8 cellular contexts compared by ENCODE assay signal in genomic region chr11:2940166-2940929, GRCh38. TPM values are rescaled to one million over a fixed set of nuclear protein-coding genes. Genes with fewer than 3 reads are reported as not detected.
DNase-seq lines count a peak whose midpoint lies in the region; ATAC-seq and TF ChIP-seq lines count a peak whose summit lies in the region.

No MANE protein-coding gene starts in this region.

- no peak overlapping the region for H2AFZ ChIP-seq in mammary epithelial cell (ENCODE audit: low read depth, low read length)

- dilution Hi-C loops in mammary epithelial cell (cut with HindIII; ENCODE audit: low sequenced_read_pairs), result loop anchor here (5.0 kb wide), 2 partner anchors 48 to 62 kb away; no protein-coding TSS in a partner anchor

- peaks cover 8 to 20% of the 10 kb centered on the region in 2 donors for H3K36me3 Mint-ChIP-seq in CD4-positive, alpha-beta memory T cell

- no TSS peak for BruUV-seq in mammary epithelial cell (replicated peaks; lab: Mats Ljungman, UMichigan)

- no peak overlapping the region for H3K27ac ChIP-seq in CD4-positive, alpha-beta memory T cell (ENCODE audit: low read depth, low read length)
- H3K27ac ChIP-seq in mammary epithelial cell (ENCODE audit: insufficient read depth, low read depth, low read length), result peak overlapping the region; percentile 78

- peaks cover 3% of the 10 kb centered on the region for H3K79me2 ChIP-seq in mammary epithelial cell (ENCODE audit: insufficient read depth, low read length)

- H3K4me3 ChIP-seq in CD4-positive, alpha-beta memory T cell (ENCODE audit: low read length in 2 of 2), result no peak overlapping the region
- no peak overlapping the region for H3K4me3 ChIP-seq in mammary epithelial cell (replicated peaks in 1 of 3; ENCODE audit: insufficient read depth in 1 of 3, low read depth in 2 of 3, low read length in 3 of 3)
- H3K4me3 ChIP-seq in mucosa of descending colon, result no peak overlapping the region

- peak in 4 of 5 donors; percentile 42 to 61 (median 48) for DNase-seq in CD4-positive, alpha-beta memory T cell
- DNase-seq in LoVo (ENCODE audit: low spot score), result peak; percentile 76
- DNase-seq in mammary epithelial cell, result peak; percentile 57
- DNase-seq in mucosa of descending colon, result peak; percentile 69 to 86 (median 83)
- DNase-seq in NCI-H524 treated with DMSO at 0.1 percent for 48 hours (lab: John Stamatoyannopoulos, UW), result no peak
- no peak for DNase-seq in C1 segment of cervical spinal cord (lab: John Stamatoyannopoulos, UW)
- DNase-seq in G401 (ENCODE audit: low spot score), result no peak
- DNase-seq in COR-L47 (lab: John Stamatoyannopoulos, UW), result no peak

- peaks cover 10% of the 10 kb centered on the region for H3K36me3 ChIP-seq in CD4-positive, alpha-beta memory T cell (ENCODE audit: insufficient read depth, low read length)
- peaks cover 5% of the 10 kb centered on the region for H3K36me3 ChIP-seq in mammary epithelial cell (ENCODE audit: insufficient read depth, low read length)
- no peaks in the 10 kb centered on the region for H3K36me3 ChIP-seq in mucosa of descending colon (ENCODE audit: low read depth)

- H4K20me1 ChIP-seq in mammary epithelial cell (ENCODE audit: insufficient read depth, low read length), result no peaks in the 10 kb centered on the region

- 57% methylated on average over 7 of the region's 15 CpGs for whole genome bisulfite sequencing in mammary epithelial cell (ENCODE audit: low coverage, missing lambda C conversion rate)

- H3K27ac Mint-ChIP-seq in CD4-positive, alpha-beta memory T cell, result peak overlapping the region in 6 of 7 donors; percentile 41 to 97 (median 84)

- intact Hi-C loops in CD4-positive, alpha-beta memory T cell (cut with micrococcal nuclease), result no loop called here
- intact Hi-C loops in mammary epithelial cell (cut with micrococcal nuclease) (no loop called here), mucosa of descending colon (cut with DNase I, micrococcal nuclease) (no loop called here)

- peak; percentile 84 for ATAC-seq in mucosa of descending colon

- H3K9ac ChIP-seq in mammary epithelial cell (ENCODE audit: insufficient read depth, low read length), result peak overlapping the region; percentile 2

- no peaks in the 10 kb centered on the region for H3K27me3 Mint-ChIP-seq in CD4-positive, alpha-beta memory T cell

- peak overlapping the region; percentile 8 for H3K4me2 ChIP-seq in mammary epithelial cell (ENCODE audit: insufficient read depth, low read depth, low read length)

- peaks cover 0 to 6% of the 10 kb centered on the region in 2 donors for H3K9me3 ChIP-seq in CD4-positive, alpha-beta memory T cell (ENCODE audit: control insufficient read depth in 1 of 2, low read length in 2 of 2)
- H3K9me3 ChIP-seq in mammary epithelial cell (replicated peaks; ENCODE audit: insufficient read depth, low read length), result peaks cover 15% of the 10 kb centered on the region
- peaks cover 9% of the 10 kb centered on the region for H3K9me3 ChIP-seq in mucosa of descending colon

- TF ChIP-seq CTCF in mammary epithelial cell (conservative IDR thresholded peaks at IDR 0.05 in 1 of 2, IDR thresholded peaks at IDR 0.05 in 1 of 2; ENCODE audit: extremely low read depth in 1 of 2, insufficient read depth in 1 of 2, low read depth in 1 of 2, low read length in 2 of 2) (no peak), mucosa of descending colon (IDR thresholded peaks at IDR 0.05) (no peak)

- peaks cover 9 to 57% (median 25%) of the 10 kb centered on the region in 4 donors for H3K4me1 Mint-ChIP-seq in CD4-positive, alpha-beta memory T cell

- in situ Hi-C loops in mammary epithelial cell (cut with MboI; ENCODE audit: low sequenced_read_pairs in 2 of 2) (no loop called here), G401 (cut with HindIII; ENCODE audit: low sequenced_read_pairs) (no loop called here)

- no peaks in the 10 kb centered on the region for H3K27me3 ChIP-seq in CD4-positive, alpha-beta memory T cell (ENCODE audit: insufficient read depth, low read length)
- no peaks in the 10 kb centered on the region for H3K27me3 ChIP-seq in mammary epithelial cell (ENCODE audit: insufficient read depth, low read length)

- POLR2A ChIA-PET in CD4-positive, alpha-beta memory T cell (lab: Charles Lee; ENCODE audit: partially characterized antibody), result interaction anchor here (1.1 to 1.8 kb wide), 3 partner anchors 11 to 49 kb away, joined by 3 to 9 read pairs (median 6); partner anchors contain the start of gene PHLDA2

- peak overlapping the region in 1 of 8 donors; percentile 20 for H3K4me3 Mint-ChIP-seq in CD4-positive, alpha-beta memory T cell

- H3K4me1 ChIP-seq in CD4-positive, alpha-beta memory T cell (ENCODE audit: insufficient read depth, low read length), result peaks cover 19% of the 10 kb centered on the region
- H3K4me1 ChIP-seq in mammary epithelial cell (ENCODE audit: insufficient read depth, low read length) (peaks cover 27% of the 10 kb centered on the region), mucosa of descending colon (ENCODE audit: low read depth) (peaks cover 39% of the 10 kb centered on the region)

- H3K9me3 Mint-ChIP-seq in CD4-positive, alpha-beta memory T cell, result peaks cover 5 to 30% (median 24%) of the 10 kb centered on the region in 8 donors

- CTCF ChIA-PET in CD4-positive, alpha-beta memory T cell (lab: Charles Lee; ENCODE audit: partially characterized antibody), result interaction anchor here (3.2 kb wide), 1 partner anchor 11 kb away, joined by 9 read pairs; the partner anchor contains the start of gene PHLDA2
- CTCF ChIA-PET in mammary epithelial cell (lab: Charles Lee; ENCODE audit: low non-redundant PET), result no interaction called here

RNA-seq across cellular contexts. Expression of gene PHLDA2, which starts 11.1 kb away (rescaled TPM):
- 1 to 10 TPM; 1.1 TPM for total RNA-seq in CD4-positive, alpha-beta memory T cell
- 1 to 10 TPM in 1 of 2 donors, under 1 TPM in 1; 0.58 to 1.9 TPM for polyA plus RNA-seq in CD4-positive, alpha-beta memory T cell
- 100 to 1,000 TPM in 1 of 2 donors, 1 to 10 TPM in 1; 9.5 to 164 TPM for total RNA-seq in mammary epithelial cell
- 81.0 TPM for polyA plus RNA-seq in mammary epithelial cell
- polyA minus RNA-seq in mammary epithelial cell, result 23.0 TPM
- total RNA-seq in mucosa of descending colon, result 10 to 100 TPM in 2 of 3 donors, 1 to 10 TPM in 1; 8.9 to 25.6 (median 23.9) TPM
- total RNA-seq in G401 (2014; rRNA removed; shearing (Covaris generic)), result 2.2 and 3.1 TPM in 2 replicates

RNA-seq across cellular contexts. Expression of gene NAP1L4, which starts 51.8 kb away (rescaled TPM):
- total RNA-seq in CD4-positive, alpha-beta memory T cell, result 100 to 1,000 TPM; 299 to 303 TPM
- polyA plus RNA-seq in CD4-positive, alpha-beta memory T cell, result 100 to 1,000 TPM; 153 to 160 TPM
- total RNA-seq in mammary epithelial cell (100 to 1,000 TPM in 1 of 2 donors, 10 to 100 TPM in 1; 89.2 to 153 TPM), mucosa of descending colon (100 to 1,000 TPM in 1 of 3 donors, 10 to 100 TPM in 2; 94.0 to 116 (median 99.8) TPM)
- 106 TPM for polyA plus RNA-seq in mammary epithelial cell
- polyA minus RNA-seq in mammary epithelial cell, result 90.9 TPM
- total RNA-seq in G401 (2014; rRNA removed; shearing (Covaris generic)), result 182 and 291 TPM in 2 replicates

RNA-seq across cellular contexts. Expression of gene CDKN1C, which starts 54.8 kb away (rescaled TPM):
- total RNA-seq in CD4-positive, alpha-beta memory T cell, result 1 to 10 TPM; 4.9 to 6.1 TPM
- under 1 TPM; 0.10 to 0.73 TPM for polyA plus RNA-seq in CD4-positive, alpha-beta memory T cell
- under 1 TPM; 0.38 to 0.50 TPM for total RNA-seq in mammary epithelial cell
- polyA plus RNA-seq in mammary epithelial cell, result 0.08 TPM
- not detected for polyA minus RNA-seq in mammary epithelial cell
- 10 to 100 TPM in 2 of 3 donors, 1 to 10 TPM in 1; 3.0 to 40.3 (median 10.2) TPM for total RNA-seq in mucosa of descending colon
- total RNA-seq in G401 (2014; rRNA removed; shearing (Covaris generic)), result 14.0 and 15.6 TPM in 2 replicates

Comparison
In these comparisons a context has a peak if more than half of its experiments do, and no peak if none do; other contexts are left out.
1. DNase-seq: peak in CD4-positive, alpha-beta memory T cell (4 of 5), LoVo (single experiment), mammary epithelial cell (single experiment) and mucosa of descending colon (3 of 3); none in NCI-H524 treated with DMSO at 0.1 percent for 48 hours (single experiment), C1 segment of cervical spinal cord (0 of 14), G401 (single experiment) and COR-L47 (single experiment).